8 cellular contexts compared by ENCODE assay signal in the genomic region with DNA sequence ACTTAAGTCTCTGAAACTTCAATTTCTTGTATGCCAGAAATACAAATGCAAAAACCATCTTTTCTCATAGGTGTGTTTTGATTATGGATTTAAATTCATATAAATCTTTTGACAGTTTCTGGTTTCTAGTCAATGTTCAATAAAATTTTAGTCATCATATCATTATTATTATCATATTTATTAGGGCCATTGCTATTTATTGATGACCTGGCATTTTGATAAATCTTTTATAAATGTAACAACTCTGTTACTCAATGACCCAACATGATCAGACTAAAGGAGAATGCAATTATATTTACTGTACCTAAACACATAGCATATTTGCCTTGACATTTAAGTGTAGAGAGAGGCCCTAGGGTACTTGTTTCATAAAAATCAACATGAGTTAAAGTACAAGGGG.
"Had no signal": no experiment of that assay in that cellular context is flagged by ENCODE, and none has a peak within 500 bp of the region (broad histone marks: within the 10 kb centered on the region; RNA-seq: fewer than 3 reads in every experiment).

No MANE protein-coding gene starts in this region.

- FAIRE-seq: G401.6, GM12878, GM12891, GM12892, GM18507, GM19239 had no signal

- H3K4me3 ChIP-seq: GM12878 had no signal

- DNase-seq: GDM1, GF-D8 had no signal

- ATAC-seq: GM12878 had no signal
